Comparison of ENCODE assay signal across 8 cellular contexts in the genomic region with DNA sequence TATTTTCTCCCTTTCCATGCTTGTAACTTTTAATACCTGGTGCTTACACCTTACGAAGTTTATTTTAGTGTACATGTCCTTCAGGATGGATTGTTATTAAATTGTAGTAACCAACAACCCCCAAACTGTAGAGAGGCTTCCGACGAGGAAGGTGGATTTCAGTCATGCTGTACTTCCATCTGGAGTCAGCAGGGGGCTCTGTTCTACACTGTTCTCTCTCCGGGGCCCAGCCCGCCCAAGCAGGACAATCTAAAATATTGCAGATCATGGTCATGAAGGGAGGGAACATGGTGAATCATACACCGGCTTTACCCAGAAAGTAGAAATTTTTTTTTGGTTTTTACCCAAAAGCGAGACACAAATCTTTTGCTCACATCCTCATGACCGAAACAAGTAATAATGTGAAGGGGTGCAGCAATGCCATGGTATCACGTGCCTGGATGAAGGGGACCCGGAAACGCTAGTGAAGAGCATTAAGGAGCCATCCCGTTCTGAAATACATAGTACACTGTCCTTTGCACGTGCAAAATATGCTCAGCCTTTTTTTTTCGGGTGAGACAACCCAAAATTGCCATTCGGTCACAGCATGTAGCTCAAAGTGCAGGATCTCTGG.
A peak's percentile ranks its signal among the peaks of the same experiment; 100 is the strongest.
DNase-seq lines count a peak whose midpoint lies in the region; ATAC-seq and TF ChIP-seq lines count a peak whose summit lies in the region.

No MANE protein-coding gene starts in this region.

- H3K27ac ChIP-seq in OCI-LY3 (ENCODE audit: low read length) (no peak overlapping the region), neutrophil (no peak overlapping the region), substantia nigra (ENCODE audit: low read depth, low read length, poor library complexity, severe bottlenecking) (no peak overlapping the region)

- H3K9ac ChIP-seq in OCI-LY3 (ENCODE audit: low read length), result no peak overlapping the region; the same call in 1 of the 2 replicates

- H3K9me3 ChIP-seq in OCI-LY3 (ENCODE audit: insufficient read depth, low read length) (no peaks in the 10 kb centered on the region), neutrophil (no peaks in the 10 kb centered on the region)

- no peak overlapping the region for H2AFZ ChIP-seq in OCI-LY3 (ENCODE audit: low read depth, low read length)

- ATAC-seq in GM19035 (IDR thresholded peaks at IDR 0.05; ENCODE audit: unreplicated experiment) (peak; percentile 84), HG03280 (IDR thresholded peaks at IDR 0.05; ENCODE audit: unreplicated experiment) (peak; percentile 87)

- H3K4me2 ChIP-seq in OCI-LY3 (ENCODE audit: low read length), result peak overlapping the region; percentile 38

- no peak overlapping the region for H3K4me3 ChIP-seq in OCI-LY3 (ENCODE audit: low read length)
- H3K4me3 ChIP-seq in fibroblast of villous mesenchyme (ENCODE audit: low read depth, low read length), result no peak overlapping the region
- no peak overlapping the region for H3K4me3 ChIP-seq in neutrophil (ENCODE audit: low read depth in 1 of 2, low read length in 1 of 2)

- H3K4me1 ChIP-seq in OCI-LY3 (ENCODE audit: low read length) (peaks cover 34% of the 10 kb centered on the region), neutrophil (ENCODE audit: control insufficient read depth in 1 of 2, insufficient read depth in 1 of 2, low read depth in 1 of 2, low read length in 1 of 2) (no peaks in the 10 kb centered on the region)

- H3K36me3 ChIP-seq in OCI-LY3 (replicated peaks; ENCODE audit: low read depth, low read length), result no peaks in the 10 kb centered on the region
- no peaks in the 10 kb centered on the region for H3K36me3 ChIP-seq in neutrophil

- H3K79me2 ChIP-seq in OCI-LY3 (ENCODE audit: low read length), result no peaks in the 10 kb centered on the region

- H3K27me3 ChIP-seq in OCI-LY3 (ENCODE audit: low read depth, low read length) (no peaks in the 10 kb centered on the region), neutrophil (no peaks in the 10 kb centered on the region)

- H4K20me1 ChIP-seq in OCI-LY3 (ENCODE audit: insufficient read depth, low read length), result no peaks in the 10 kb centered on the region

- DNase-seq in C1 segment of cervical spinal cord (lab: John Stamatoyannopoulos, UW) (peak in 10 of 14 donors; percentile 0 to 44 (median 16)), activated T-helper 1 cell treated with Interleukin-2 at 50 U/mL for 16 hours (ENCODE audit: low read depth) (peak; percentile 36), fibroblast of villous mesenchyme (ENCODE audit: low read depth) (peak; percentile 43), substantia nigra (lab: John Stamatoyannopoulos, UW) (peak in 41 of 49 donors; percentile 0 to 60 (median 27))

- TF ChIP-seq CTCF in OCI-LY3 (IDR thresholded peaks at IDR 0.05; ENCODE audit: low read depth, low read length), result peak; percentile 75
- peak; percentile 80 for TF ChIP-seq CTCF in fibroblast of villous mesenchyme (IDR thresholded peaks at IDR 0.05; ENCODE audit: insufficient read depth, low read depth, low read length)
- peak; percentile 58 for TF ChIP-seq CTCF in neutrophil (IDR thresholded peaks at IDR 0.05)
